Comparison of ENCODE assay signal across 8 cellular contexts in genomic region chr6:140777780-140778179, GRCh38.
"Had no signal": no experiment of that assay in that cellular context is flagged by ENCODE, and none has a peak within 500 bp of the region (broad histone marks: within the 10 kb centered on the region; RNA-seq: fewer than 3 reads in every experiment).

No MANE protein-coding gene starts in this region.

- H3K4me1 Mint-ChIP-seq: GM23338, H9 had no signal

- H3K27ac ChIP-seq: KMS-11 had no signal

- H3K4me2 ChIP-seq: GM23338, KMS-11 had no signal

- H3K27ac Mint-ChIP-seq: GM23338, H9 had no signal

- H2AFZ ChIP-seq: GM23338 had no signal

- H3K4me3 Mint-ChIP-seq: GM23338, H9 had no signal

- DNase-seq: H9, HCEC 1CT, KBM-7 had no signal

- H3K4me3 ChIP-seq: GM23338 had no signal

- FAIRE-seq: H1, H54, HTR-8/SVneo had no signal

- ATAC-seq: GM23338 had no signal

- H3K9me3 Mint-ChIP-seq: GM23338, H9 had no signal

- H3K9ac ChIP-seq: KMS-11 had no signal
